16 cellular contexts compared by ENCODE assay signal in genomic region chr4:169707958-169708643, GRCh38. TPM values are rescaled to one million over a fixed set of nuclear protein-coding genes. Genes with fewer than 3 reads are reported as not detected.
DNase-seq lines count a peak whose midpoint lies in the region; ATAC-seq and TF ChIP-seq lines count a peak whose summit lies in the region.
"Had no signal": no experiment of that assay in that cellular context is flagged by ENCODE, and none has a peak within 500 bp of the region (broad histone marks: within the 10 kb centered on the region; RNA-seq: fewer than 3 reads in every experiment).

No MANE protein-coding gene starts in this region.

- H3K27ac ChIP-seq in muscle layer of duodenum (ENCODE audit: low read length) (peak overlapping the region; percentile 52), H9 (ENCODE audit: insufficient read length, low read depth, low read length) (no peak overlapping the region)
- H3K27ac ChIP-seq: adrenal gland, colonic mucosa, VCaP had no signal

- H3K27me3 ChIP-seq in muscle layer of duodenum (ENCODE audit: low read depth, low read length): no peaks in the 10 kb centered on the region
- H3K27me3 ChIP-seq in H9 (ENCODE audit: insufficient read depth, low read length): no peaks in the 10 kb centered on the region
- H3K27me3 ChIP-seq: adrenal gland, colonic mucosa had no signal

- H3K56ac ChIP-seq in H9 (ENCODE audit: insufficient read length, low read depth, low read length): no peak overlapping the region

- peaks cover 7% of the 10 kb centered on the region for H3K4me1 Mint-ChIP-seq in activated T-helper 17 cell treated with anti-CD3 and anti-CD28 coated beads, Interleukin-2, amount 50 U/mL, for 72 hours
- H3K4me1 Mint-ChIP-seq in H9: no peaks in the 10 kb centered on the region

- no peak overlapping the region for H3K9ac ChIP-seq in H9 (ENCODE audit: extremely low read depth, insufficient read length, low read length)

- no peak overlapping the region for H4K8ac ChIP-seq in H9 (replicated peaks; ENCODE audit: insufficient read length, low read depth, low read length)

- H3K9me3 ChIP-seq in muscle layer of duodenum (ENCODE audit: control insufficient read depth in 1 of 2, low read length in 2 of 2) (no peaks in the 10 kb centered on the region), H9 (ENCODE audit: control insufficient read depth, low read depth, low read length) (no peaks in the 10 kb centered on the region)
- H3K9me3 ChIP-seq: adrenal gland, colonic mucosa had no signal

- no peak overlapping the region for H3K14ac ChIP-seq in H9 (ENCODE audit: insufficient read depth, low read length)

- H2BK12ac ChIP-seq in H9 (ENCODE audit: insufficient read length, low read depth, low read length): no peak overlapping the region

- no peak for ATAC-seq in activated T-helper 17 cell treated with anti-CD3 and anti-CD28 coated beads, Interleukin-2, amount 50 U/mL, for 72 hours (replicated peaks)
- no peak for ATAC-seq in HG02610 (IDR thresholded peaks at IDR 0.05; ENCODE audit: unreplicated experiment)

- no peaks in the 10 kb centered on the region for H4K20me1 ChIP-seq in H9 (ENCODE audit: control insufficient read depth, insufficient read depth, insufficient read length)

- H3K36me3 Mint-ChIP-seq in activated T-helper 17 cell treated with anti-CD3 and anti-CD28 coated beads, Interleukin-2, amount 50 U/mL, for 72 hours (ENCODE audit: low read depth): peaks cover 59% of the 10 kb centered on the region
- peaks cover 3 to 8% (median 4%) of the 10 kb centered on the region in 3 experiments; a peak in 5 of 7 replicates for H3K36me3 Mint-ChIP-seq in H9 (ENCODE audit: insufficient read depth in 1 of 3, low read depth in 3 of 3)

- no peak overlapping the region for H3T11ph ChIP-seq in H9 (ENCODE audit: low read length)

- H3K4me3 Mint-ChIP-seq in activated T-helper 17 cell treated with anti-CD3 and anti-CD28 coated beads, Interleukin-2, amount 50 U/mL, for 72 hours: no peak overlapping the region
- no peak overlapping the region for H3K4me3 Mint-ChIP-seq in H9
- H3K4me3 Mint-ChIP-seq: activated CD4-positive, alpha-beta memory T cell treated with anti-CD3 and anti-CD28 coated beads, Interleukin-2, amount 10 ng/mL, durations not matched to agents 7 days and 5 days had no signal

- TF ChIP-seq CTCF in AG10803 (conservative IDR thresholded peaks at IDR 0.05; ENCODE audit: low read length) (no peak), fibroblast of mammary gland (conservative IDR thresholded peaks at IDR 0.05; ENCODE audit: control insufficient read depth, insufficient read depth, low read depth, low read length) (no peak), H9 (conservative IDR thresholded peaks at IDR 0.05) (no peak)

- H3K4ac ChIP-seq in H9 (ENCODE audit: low read depth, low read length): no peak overlapping the region

- no CpG with 5 or more reads among the region's 2 CpGs for WGBS in H9 (ENCODE audit: extremely low coverage, insufficient read length, low lambda C conversion rate)

- no peak overlapping the region for H2BK120ac ChIP-seq in H9 (ENCODE audit: low read depth, low read length, poor library complexity, severe bottlenecking)

- H3K18ac ChIP-seq in H9 (ENCODE audit: insufficient read length, low read depth, low read length): no peak overlapping the region

- H3K27ac Mint-ChIP-seq in activated T-helper 17 cell treated with anti-CD3 and anti-CD28 coated beads, Interleukin-2, amount 50 U/mL, for 72 hours: peak overlapping the region; percentile 85
- peak overlapping the region in 1 of 3 experiments; percentile 64; a peak in 3 of 7 replicates for H3K27ac Mint-ChIP-seq in H9
- H3K27ac Mint-ChIP-seq: activated CD4-positive, alpha-beta memory T cell treated with anti-CD3 and anti-CD28 coated beads, Interleukin-2, amount 10 ng/mL, durations not matched to agents 7 days and 5 days had no signal

- peak; percentile 25 for DNase-seq in AG10803 (ENCODE audit: low read depth)
- peak; percentile 53 for DNase-seq in fibroblast of mammary gland (ENCODE audit: low read depth)
- DNase-seq in activated CD4-positive, alpha-beta T cell treated with anti-CD3 and anti-CD28 coated beads, Interleukin-2, amount 50 U/mL, for 4 hours: no peak
- DNase-seq in NCI-H226: no peak
- no peak for DNase-seq in H9
- DNase-seq: activated CD4-positive, alpha-beta memory T cell treated with anti-CD3 and anti-CD28 coated beads, Interleukin-2, amount 10 ng/mL, durations not matched to agents 7 days and 5 days; activated T-cell treated with anti-CD3 and anti-CD28 coated beads, Interleukin-2, amount 50 U/mL, for 48 hours; adrenal gland; colonic mucosa; MV-4-11; NCI-H2029; stimulated activated CD4-positive, alpha-beta T cell treated with anti-CD3 and anti-CD28 coated beads, Interleukin-4, amount 100 ng/mL, for 1 hour had no signal

- H4K91ac ChIP-seq in H9 (ENCODE audit: insufficient read length, low read depth, low read length): no peak overlapping the region

- H2BK20ac ChIP-seq in H9 (ENCODE audit: low read depth, low read length, poor library complexity, severe bottlenecking): no peak overlapping the region

- H3K23me2 ChIP-seq in H9 (ENCODE audit: insufficient read length, low read depth, low read length, poor library complexity, severe bottlenecking): no peaks in the 10 kb centered on the region

- no peaks in the 10 kb centered on the region for H3K79me1 ChIP-seq in H9 (ENCODE audit: insufficient read depth, low read depth, low read length, poor library complexity, severe bottlenecking)

- H3K4me1 ChIP-seq in muscle layer of duodenum (ENCODE audit: control insufficient read depth in 1 of 2, insufficient read depth in 2 of 2, low read length in 2 of 2) (no peaks in the 10 kb centered on the region), H9 (ENCODE audit: insufficient read depth, low read length) (no peaks in the 10 kb centered on the region)
- H3K4me1 ChIP-seq: adrenal gland, colonic mucosa had no signal

- no peak overlapping the region for H4K5ac ChIP-seq in H9 (ENCODE audit: insufficient read length, low read depth, low read length)

- H2AK5ac ChIP-seq in H9 (ENCODE audit: insufficient read length, low read length): no peak overlapping the region

- no peak overlapping the region for H3K4me2 ChIP-seq in H9 (ENCODE audit: insufficient read depth, insufficient read length, low read length)

- H3K36me3 ChIP-seq in muscle layer of duodenum (ENCODE audit: control insufficient read depth in 1 of 2, insufficient read depth in 2 of 2, low read length in 2 of 2): peaks cover 8 to 11% of the 10 kb centered on the region in 2 donors
- H3K36me3 ChIP-seq: colonic mucosa had no signal

- H2AFZ ChIP-seq in H9 (ENCODE audit: low read length): no peak overlapping the region

- H2BK15ac ChIP-seq in H9 (ENCODE audit: low read depth, low read length): no peak overlapping the region

- H3K79me2 ChIP-seq in H9 (ENCODE audit: insufficient read depth, low read length): no peaks in the 10 kb centered on the region

- H3K23ac ChIP-seq in H9 (ENCODE audit: insufficient read length, low read depth, low read length): no peak overlapping the region

- no peaks in the 10 kb centered on the region for H3K27me3 Mint-ChIP-seq in activated T-helper 17 cell treated with anti-CD3 and anti-CD28 coated beads, Interleukin-2, amount 50 U/mL, for 72 hours
- no peaks in the 10 kb centered on the region for H3K27me3 Mint-ChIP-seq in H9 (ENCODE audit: low read depth)
- H3K27me3 Mint-ChIP-seq: activated CD4-positive, alpha-beta memory T cell treated with anti-CD3 and anti-CD28 coated beads, Interleukin-2, amount 10 ng/mL, durations not matched to agents 7 days and 5 days had no signal

- H3K4me3 ChIP-seq in AG10803 (ENCODE audit: low read length) (no peak overlapping the region), fibroblast of mammary gland (ENCODE audit: control insufficient read depth, low read depth, low read length) (no peak overlapping the region), muscle layer of duodenum (ENCODE audit: low read depth in 1 of 2, low read length in 2 of 2) (no peak overlapping the region)
- H3K4me3 ChIP-seq: adrenal gland, colonic mucosa had no signal

- H3K9me3 Mint-ChIP-seq in activated T-helper 17 cell treated with anti-CD3 and anti-CD28 coated beads, Interleukin-2, amount 50 U/mL, for 72 hours: no peaks in the 10 kb centered on the region
- no peaks in the 10 kb centered on the region for H3K9me3 Mint-ChIP-seq in H9
- H3K9me3 Mint-ChIP-seq: activated CD4-positive, alpha-beta memory T cell treated with anti-CD3 and anti-CD28 coated beads, Interleukin-2, amount 10 ng/mL, durations not matched to agents 7 days and 5 days had no signal

- H2BK5ac ChIP-seq in H9 (ENCODE audit: insufficient read length, low read length): no peak overlapping the region

RNA-seq across cellular contexts. Expression of gene HPF1, which starts 49.6 kb away (rescaled TPM):
- total RNA-seq in activated T-helper 17 cell treated with anti-CD3 and anti-CD28 coated beads, Interleukin-2, amount 50 U/mL, for 72 hours: 10 to 100 TPM; 19.0 to 27.0 TPM
- total RNA-seq in H9 (2021): 32.1 and 32.8 TPM in 2 replicates

Comparison
In these comparisons a context has a peak if more than half of its experiments do, and no peak if none do; other contexts are left out.
1. DNase-seq: peak in AG10803 (single experiment) and fibroblast of mammary gland (single experiment); none in activated CD4-positive, alpha-beta T cell treated with anti-CD3 and anti-CD28 coated beads, Interleukin-2, amount 50 U/mL, for 4 hours (0 of 2), NCI-H226 (single experiment) and H9 (single experiment).